Comparison of ENCODE assay signal across 20 cellular contexts in genomic region chr5:102961671-102962070, GRCh38.
DNase-seq lines count a peak whose midpoint lies in the region; ATAC-seq and TF ChIP-seq lines count a peak whose summit lies in the region.
"Had no signal": no experiment of that assay in that cellular context is flagged by ENCODE, and none has a peak within 500 bp of the region (broad histone marks: within the 10 kb centered on the region; RNA-seq: fewer than 3 reads in every experiment).

No MANE protein-coding gene starts in this region.

- intact Hi-C loops in A673 (cut with micrococcal nuclease; ENCODE audit: unreplicated experiment) = no loop called here
- intact Hi-C loops in Calu3 (cut with micrococcal nuclease; ENCODE audit: unreplicated experiment) = no loop called here
- intact Hi-C loops in CD8-positive, alpha-beta T cell (cut with DNase I, micrococcal nuclease) = no loop called here

- ATAC-seq in CD8-positive, alpha-beta T cell = no peak

- H3K36me3 Mint-ChIP-seq in Calu3 (ENCODE audit: insufficient read depth, unreplicated experiment) = no peaks in the 10 kb centered on the region
- peaks cover 10% of the 10 kb centered on the region for H3K36me3 Mint-ChIP-seq in CD8-positive, alpha-beta T cell

- H3K27me3 ChIP-seq in A673 (replicated peaks; ENCODE audit: insufficient read depth, low read depth, low read length, poor library complexity) = no peaks in the 10 kb centered on the region
- H3K27me3 ChIP-seq in CD8-positive, alpha-beta T cell (ENCODE audit: insufficient read depth, low read length) = no peaks in the 10 kb centered on the region

- no peak overlapping the region for H3K4me3 Mint-ChIP-seq in Calu3 (ENCODE audit: low read depth, unreplicated experiment)
- H3K4me3 Mint-ChIP-seq in CD8-positive, alpha-beta T cell = no peak overlapping the region
- H3K4me3 Mint-ChIP-seq: B cell, CD14-positive monocyte had no signal

- TF ChIP-seq CTCF in A673 (conservative IDR thresholded peaks at IDR 0.05; ENCODE audit: low read depth, low read length) (no peak), fibroblast of the aortic adventitia (IDR thresholded peaks at IDR 0.05; ENCODE audit: insufficient read depth, low read length) (no peak), Calu3 (IDR thresholded peaks at IDR 0.05; ENCODE audit: unreplicated experiment) (no peak)
- TF ChIP-seq CTCF in CD8-positive, alpha-beta T cell (IDR thresholded peaks at IDR 0.05) = no peak

- no peak overlapping the region for H3K27ac Mint-ChIP-seq in Calu3 (ENCODE audit: unreplicated experiment)
- no peak overlapping the region for H3K27ac Mint-ChIP-seq in CD8-positive, alpha-beta T cell
- H3K27ac Mint-ChIP-seq: B cell, CD14-positive monocyte had no signal

- no peak overlapping the region for H3K27ac ChIP-seq in A673 (ENCODE audit: low read depth, low read length, poor library complexity, severe bottlenecking)
- no peak overlapping the region for H3K27ac ChIP-seq in CD8-positive, alpha-beta T cell (ENCODE audit: low read depth, low read length)
- H3K27ac ChIP-seq: GM23248, HL-60, PC-9, SK-N-MC had no signal

- CTCF ChIA-PET in A673 (lab: Charles Lee) (no interaction called here), Calu3 (lab: Charles Lee) (no interaction called here)
- CTCF ChIA-PET in CD8-positive, alpha-beta T cell (lab: Charles Lee) = no interaction called here

- no peaks in the 10 kb centered on the region for H3K9me3 Mint-ChIP-seq in Calu3 (ENCODE audit: low read depth, unreplicated experiment)
- H3K9me3 Mint-ChIP-seq in CD8-positive, alpha-beta T cell = no peaks in the 10 kb centered on the region

- H3K4me1 ChIP-seq in A673 (ENCODE audit: insufficient read depth, low read length, poor library complexity, severe bottlenecking) = peaks cover 20% of the 10 kb centered on the region
- no peaks in the 10 kb centered on the region for H3K4me1 ChIP-seq in CD8-positive, alpha-beta T cell (ENCODE audit: insufficient read depth, low read length)

- BruUV-seq in A673 (replicated peaks; lab: Mats Ljungman, UMichigan) (no TSS peak), Calu3 (replicated peaks; lab: Mats Ljungman, UMichigan) (no TSS peak)

- DNase-seq in NCI-H2196 (lab: John Stamatoyannopoulos, UW; ENCODE audit: unreplicated experiment) (peak; percentile 8), NCI-H2196 treated with DMSO at 0.1 percent for 48 hours (lab: John Stamatoyannopoulos, UW; ENCODE audit: unreplicated experiment) (no peak), A673 (ENCODE audit: low spot score) (peak; percentile 11), NCI-H69 (lab: John Stamatoyannopoulos, UW) (peak; percentile 26), fibroblast of the aortic adventitia (ENCODE audit: low read depth) (peak; percentile 22), Calu3 (no peak)
- DNase-seq in CD8-positive, alpha-beta T cell = no peak
- DNase-seq: GM23248, Karpas-422, NCI-H1694 treated with DMSO at 0.1 percent for 48 hours, NCI-H2081 treated with DMSO at 0.1 percent for 48 hours, NCI-H524 treated with DMSO at 0.1 percent for 48 hours, PC-9, RPMI8226, SHP77 treated with DMSO at 0.1 percent for 48 hours had no signal

- peaks cover 8% of the 10 kb centered on the region for H3K36me3 ChIP-seq in A673 (ENCODE audit: insufficient read depth, low read length, poor library complexity, severe bottlenecking)
- no peaks in the 10 kb centered on the region for H3K36me3 ChIP-seq in CD8-positive, alpha-beta T cell (ENCODE audit: insufficient read depth, low read length)
- H3K36me3 ChIP-seq: HAP-1 had no signal

- POLR2A ChIA-PET in A673 (lab: Charles Lee; ENCODE audit: low non-redundant PET) = no interaction called here
- POLR2A ChIA-PET in CD8-positive, alpha-beta T cell (lab: Charles Lee) = no interaction called here

- H3K27me3 Mint-ChIP-seq in Calu3 (ENCODE audit: unreplicated experiment) = no peaks in the 10 kb centered on the region
- H3K27me3 Mint-ChIP-seq in CD8-positive, alpha-beta T cell (ENCODE audit: low read depth) = no peaks in the 10 kb centered on the region
- H3K27me3 Mint-ChIP-seq: B cell had no signal

- H3K9me3 ChIP-seq in A673 (ENCODE audit: low read depth, low read length, poor library complexity, severe bottlenecking) = no peaks in the 10 kb centered on the region
- H3K9me3 ChIP-seq in CD8-positive, alpha-beta T cell (ENCODE audit: low read length) = no peaks in the 10 kb centered on the region
- H3K9me3 ChIP-seq: HAP-1 had no signal

- H3K4me3 ChIP-seq in A673 (ENCODE audit: low read depth, low read length, poor library complexity, severe bottlenecking) = no peak overlapping the region
- no peak overlapping the region for H3K4me3 ChIP-seq in fibroblast of the aortic adventitia (ENCODE audit: low read depth, low read length)
- H3K4me3 ChIP-seq in CD8-positive, alpha-beta T cell (ENCODE audit: low read depth, low read length) = no peak overlapping the region
- H3K4me3 ChIP-seq: GM23248, HAP-1, PC-9, SK-N-MC had no signal

- H3K4me1 Mint-ChIP-seq in Calu3 (ENCODE audit: low read depth, unreplicated experiment) = peaks cover 15% of the 10 kb centered on the region
- H3K4me1 Mint-ChIP-seq in CD8-positive, alpha-beta T cell (ENCODE audit: low read depth) = peaks cover 3% of the 10 kb centered on the region
- H3K4me1 Mint-ChIP-seq: B cell, CD14-positive monocyte had no signal

Comparison
In these comparisons a context has a peak if more than half of its experiments do, and no peak if none do; other contexts are left out.
1. DNase-seq: peak in NCI-H2196 (single experiment), A673 (single experiment), NCI-H69 (single experiment) and fibroblast of the aortic adventitia (single experiment); none in NCI-H2196 treated with DMSO at 0.1 percent for 48 hours (single experiment), Calu3 (single experiment) and CD8-positive, alpha-beta T cell (0 of 7).